In the genomic region with DNA sequence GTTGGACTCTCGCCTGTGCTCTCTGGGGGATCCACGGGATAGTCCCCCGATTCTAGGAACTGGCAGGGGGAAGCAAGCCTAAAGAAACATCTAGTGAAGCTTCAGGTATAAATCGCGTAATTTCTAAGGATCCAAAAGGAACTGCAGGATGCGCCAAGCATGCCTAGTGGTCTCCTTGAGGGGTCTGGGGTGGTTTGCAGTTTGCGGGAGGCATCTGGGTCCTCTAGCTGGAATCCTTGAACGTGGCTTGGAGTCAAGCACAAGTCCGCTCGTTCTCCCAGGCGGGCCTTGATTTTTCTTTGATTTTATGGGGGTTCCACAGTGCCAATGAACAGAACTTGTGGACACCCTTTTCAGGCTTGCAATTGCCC, we compare ENCODE assay signal across 2 cellular contexts.
TF ChIP-seq lines count a peak whose summit lies in the region.

No MANE protein-coding gene starts in this region.

TF ChIP-seq in SK-N-SH, 30 proteins besides CTCF, POLR2A, EP300 and RAD21 (continued from another document):
- TF ChIP-seq REST (IDR thresholded peaks at IDR 0.05; ENCODE audit: low read depth, low read length): no peak
- no peak for TF ChIP-seq SIN3A (IDR thresholded peaks at IDR 0.05; ENCODE audit: borderline replicate concordance, low read depth, low read length)
- TF ChIP-seq SMC3 (IDR thresholded peaks at IDR 0.05; ENCODE audit: low read depth, low read length): no peak
- no peak for TF ChIP-seq EZH2phosphoT487 (IDR thresholded peaks at IDR 0.05; ENCODE audit: borderline replicate concordance, low read depth)
- TF ChIP-seq NFIC (IDR thresholded peaks at IDR 0.05; ENCODE audit: borderline replicate concordance): no peak
- no peak for TF ChIP-seq MXI1 (IDR thresholded peaks at IDR 0.05; ENCODE audit: low read depth, low read length)
- no peak for TF ChIP-seq POLR2AphosphoS5 (IDR thresholded peaks at IDR 0.05; ENCODE audit: low read depth, low read length)
- TF ChIP-seq, protein P1, sequence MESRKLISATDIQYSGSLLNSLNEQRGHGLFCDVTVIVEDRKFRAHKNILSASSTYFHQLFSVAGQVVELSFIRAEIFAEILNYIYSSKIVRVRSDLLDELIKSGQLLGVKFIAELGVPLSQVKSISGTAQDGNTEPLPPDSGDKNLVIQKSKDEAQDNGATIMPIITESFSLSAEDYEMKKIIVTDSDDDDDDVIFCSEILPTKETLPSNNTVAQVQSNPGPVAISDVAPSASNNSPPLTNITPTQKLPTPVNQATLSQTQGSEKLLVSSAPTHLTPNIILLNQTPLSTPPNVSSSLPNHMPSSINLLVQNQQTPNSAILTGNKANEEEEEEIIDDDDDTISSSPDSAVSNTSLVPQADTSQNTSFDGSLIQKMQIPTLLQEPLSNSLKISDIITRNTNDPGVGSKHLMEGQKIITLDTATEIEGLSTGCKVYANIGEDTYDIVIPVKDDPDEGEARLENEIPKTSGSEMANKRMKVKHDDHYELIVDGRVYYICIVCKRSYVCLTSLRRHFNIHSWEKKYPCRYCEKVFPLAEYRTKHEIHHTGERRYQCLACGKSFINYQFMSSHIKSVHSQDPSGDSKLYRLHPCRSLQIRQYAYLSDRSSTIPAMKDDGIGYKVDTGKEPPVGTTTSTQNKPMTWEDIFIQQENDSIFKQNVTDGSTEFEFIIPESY (IDR thresholded peaks at IDR 0.05; ENCODE audit: borderline replicate concordance, low read depth): no peak
- TF ChIP-seq GATA2 (CRISPR knock-in tag; IDR thresholded peaks at IDR 0.05): no peak
- no peak for TF ChIP-seq FOSL2 (IDR thresholded peaks at IDR 0.05; ENCODE audit: borderline replicate concordance, low read depth)
- TF ChIP-seq, protein P2, sequence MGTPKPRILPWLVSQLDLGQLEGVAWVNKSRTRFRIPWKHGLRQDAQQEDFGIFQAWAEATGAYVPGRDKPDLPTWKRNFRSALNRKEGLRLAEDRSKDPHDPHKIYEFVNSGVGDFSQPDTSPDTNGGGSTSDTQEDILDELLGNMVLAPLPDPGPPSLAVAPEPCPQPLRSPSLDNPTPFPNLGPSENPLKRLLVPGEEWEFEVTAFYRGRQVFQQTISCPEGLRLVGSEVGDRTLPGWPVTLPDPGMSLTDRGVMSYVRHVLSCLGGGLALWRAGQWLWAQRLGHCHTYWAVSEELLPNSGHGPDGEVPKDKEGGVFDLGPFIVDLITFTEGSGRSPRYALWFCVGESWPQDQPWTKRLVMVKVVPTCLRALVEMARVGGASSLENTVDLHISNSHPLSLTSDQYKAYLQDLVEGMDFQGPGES (IDR thresholded peaks at IDR 0.05; ENCODE audit: low read depth, low read length): no peak
- no peak for TF ChIP-seq RXRA (IDR thresholded peaks at IDR 0.05; ENCODE audit: borderline replicate concordance, low read depth)

TF ChIP-seq in SK-N-SH treated with all-trans-retinoic acid at 6 μM for 48 hours, 23 proteins besides CTCF, POLR2A, EP300 and RAD21 (continued from another document):
- TF ChIP-seq CSRNP3 (CRISPR knock-in tag; IDR thresholded peaks at IDR 0.05): no peak
- no peak for TF ChIP-seq RARB (CRISPR knock-in tag; IDR thresholded peaks at IDR 0.05)
- TF ChIP-seq ZNF8 (CRISPR knock-in tag; IDR thresholded peaks at IDR 0.05): no peak
